In the genomic region with DNA sequence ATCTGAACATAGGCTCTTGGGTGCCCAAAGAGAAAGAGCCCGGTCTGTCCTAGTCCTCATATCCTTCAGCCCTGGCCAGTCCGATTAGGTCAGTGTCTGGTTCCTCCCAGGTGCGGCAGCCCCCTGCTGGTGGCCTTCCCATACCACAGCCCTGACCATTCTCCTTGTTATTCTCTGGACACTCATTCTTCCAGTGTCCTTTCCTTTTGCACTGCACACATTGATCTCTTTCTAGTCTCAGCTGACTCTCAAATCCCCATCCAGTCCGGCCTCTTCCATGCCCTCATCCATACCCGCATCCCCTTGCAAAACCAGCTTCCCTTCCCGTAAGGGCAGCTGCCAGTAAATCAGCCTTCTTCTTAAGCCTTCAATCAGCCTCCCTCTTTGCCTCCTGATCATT, we compare ENCODE assay signal across 10 cellular contexts.
DNase-seq lines count a peak whose midpoint lies in the region; ATAC-seq and TF ChIP-seq lines count a peak whose summit lies in the region.
"Had no signal": no experiment of that assay in that cellular context is flagged by ENCODE, and none has a peak within 500 bp of the region (broad histone marks: within the 10 kb centered on the region; RNA-seq: fewer than 3 reads in every experiment).

No MANE protein-coding gene starts in this region.

- H4K20me1 ChIP-seq in BLaER1 = no peaks in the 10 kb centered on the region

- H3K27me3 ChIP-seq in BLaER1 (no peaks in the 10 kb centered on the region), uterus (no peaks in the 10 kb centered on the region)

- in situ Hi-C loops in SK-MEL-5 (cut with HindIII; ENCODE audit: low pct_unique_long_range_greater_than_20kb, low sequenced_read_pairs) = no loop called here

- H3K27ac Mint-ChIP-seq in T-helper 2 cell treated with Interferon-gamma antibody and Interleukin-4, amounts not matched to agents 5 μg/mL and 100 μg/mL, for 36 hours = no peak overlapping the region

- H3K36me3 ChIP-seq in BLaER1 = peaks cover 9% of the 10 kb centered on the region; the same call in 1 of the 2 replicates
- H3K36me3 ChIP-seq in uterus = no peaks in the 10 kb centered on the region

- H3K9me3 Mint-ChIP-seq in T-helper 2 cell treated with Interferon-gamma antibody and Interleukin-4, amounts not matched to agents 5 μg/mL and 100 μg/mL, for 36 hours = no peaks in the 10 kb centered on the region

- TF ChIP-seq POLR2A in uterus (IDR thresholded peaks at IDR 0.05) = no peak

- H3K36me3 Mint-ChIP-seq in T-helper 2 cell treated with Interferon-gamma antibody and Interleukin-4, amounts not matched to agents 5 μg/mL and 100 μg/mL, for 36 hours (ENCODE audit: low read depth) = no peaks in the 10 kb centered on the region

- peak overlapping the region; percentile 93 for H3K4me2 ChIP-seq in BLaER1

- peaks cover 34% of the 10 kb centered on the region for H3K4me1 Mint-ChIP-seq in T-helper 2 cell treated with Interferon-gamma antibody and Interleukin-4, amounts not matched to agents 5 μg/mL and 100 μg/mL, for 36 hours (ENCODE audit: low read depth)

- peak overlapping the region; percentile 83; the same call in 1 of the 2 replicates for H3K4me3 ChIP-seq in BLaER1
- H3K4me3 ChIP-seq in GM12865 (ENCODE audit: low read depth, low read length) = no peak overlapping the region
- H3K4me3 ChIP-seq in uterus = no peak overlapping the region
- H3K4me3 ChIP-seq: psoas muscle had no signal

- DNase-seq in GM12865 (ENCODE audit: low read depth) (no peak), SK-MEL-5 (ENCODE audit: low read depth, low spot score) (peak; percentile 50), left lobe of liver (ENCODE audit: low spot score) (peak; percentile 59), NCI-H1694 treated with DMSO at 0.1 percent for 48 hours (lab: John Stamatoyannopoulos, UW) (no peak), uterus (no peak)
- DNase-seq in T-helper 2 cell treated with Interferon-gamma antibody and Interleukin-4, amounts not matched to agents 5 μg/mL and 100 μg/mL, for 36 hours (ENCODE audit: low spot score) = no peak
- DNase-seq: effector CD8-positive, alpha-beta T cell; psoas muscle had no signal

- H3K9me3 ChIP-seq in BLaER1 (no peaks in the 10 kb centered on the region), uterus (no peaks in the 10 kb centered on the region)
- H3K9me3 ChIP-seq: psoas muscle had no signal

- no peak overlapping the region for H3K9ac ChIP-seq in BLaER1

- ATAC-seq in left lobe of liver = peak; percentile 69
- no peak for ATAC-seq in GM18907 (IDR thresholded peaks at IDR 0.05; ENCODE audit: unreplicated experiment)

- TF ChIP-seq CTCF in GM12865 (IDR thresholded peaks at IDR 0.05; ENCODE audit: insufficient read depth, low read depth, low read length, missing control alignments) (peak; percentile 37), uterus (IDR thresholded peaks at IDR 0.05) (peak in 1 of 4 experiments; percentile 13)

- H3K27ac ChIP-seq in BLaER1 (peak overlapping the region; percentile 99), uterus (no peak overlapping the region)
- H3K27ac ChIP-seq: psoas muscle had no signal

- H3K4me1 ChIP-seq in BLaER1 (peaks cover 57% of the 10 kb centered on the region), uterus (peaks cover 0 to 3% of the 10 kb centered on the region in 2 donors)
- H3K4me1 ChIP-seq: psoas muscle had no signal

- peaks cover 25% of the 10 kb centered on the region for H3K27me3 Mint-ChIP-seq in T-helper 2 cell treated with Interferon-gamma antibody and Interleukin-4, amounts not matched to agents 5 μg/mL and 100 μg/mL, for 36 hours (ENCODE audit: low read depth)

- H3K4me3 Mint-ChIP-seq in T-helper 2 cell treated with Interferon-gamma antibody and Interleukin-4, amounts not matched to agents 5 μg/mL and 100 μg/mL, for 36 hours = no peak overlapping the region

- intact Hi-C loops in uterus (cut with DNase I; ENCODE audit: low total_unique reads) = no loop called here

Comparison
In these comparisons a context has a peak if more than half of its experiments do, and no peak if none do; other contexts are left out.
1. DNase-seq: peak in SK-MEL-5 (single experiment) and left lobe of liver (single experiment); none in GM12865 (single experiment), NCI-H1694 treated with DMSO at 0.1 percent for 48 hours (single experiment), uterus (0 of 2) and T-helper 2 cell treated with Interferon-gamma antibody and Interleukin-4, amounts not matched to agents 5 μg/mL and 100 μg/mL, for 36 hours (single experiment).